8 cellular contexts compared by ENCODE assay signal in genomic region chr2:110858135-110858737, GRCh38.
DNase-seq lines count a peak whose midpoint lies in the region; ATAC-seq and TF ChIP-seq lines count a peak whose summit lies in the region.

No MANE protein-coding gene starts in this region.

- TF ChIP-seq POLR2A in erythroblast (IDR thresholded peaks at IDR 0.05; ENCODE audit: low read length) (no peak), adrenal gland (IDR thresholded peaks at IDR 0.05) (no peak)

- no peaks in the 10 kb centered on the region for H3K9me3 ChIP-seq in adrenal gland (replicated peaks in 1 of 3)

- no peaks in the 10 kb centered on the region for H3K4me1 ChIP-seq in adrenal gland (replicated peaks in 1 of 2)

- 53 to 64% (median 55%) methylated on average over 13 of the region's 13 CpGs for WGBS in adrenal gland, 4 donors

- DNase-seq in activated CD4-positive, alpha-beta T cell treated with anti-CD3 and anti-CD28 coated beads for 48 hours, result peak; percentile 76
- DNase-seq in hippocampal formation (lab: John Stamatoyannopoulos, UW) (peak; percentile 16 to 50), NCI-H187 treated with DMSO at 0.1 percent for 48 hours (lab: John Stamatoyannopoulos, UW) (no peak), erythroblast (lab: John Stamatoyannopoulos, UW) (no peak), adrenal gland (no peak)

- ATAC-seq in GM19351 (IDR thresholded peaks at IDR 0.05; ENCODE audit: unreplicated experiment) (peak; percentile 95), HG03175 (IDR thresholded peaks at IDR 0.05; ENCODE audit: unreplicated experiment) (peak; percentile 87)

- no peaks in the 10 kb centered on the region for H3K36me3 ChIP-seq in adrenal gland (replicated peaks in 1 of 2)

- H3K4me3 ChIP-seq in adrenal gland, result no peak overlapping the region

- TF ChIP-seq CTCF in adrenal gland (IDR thresholded peaks at IDR 0.05), result no peak

- H3K27ac ChIP-seq in temporal lobe (ENCODE audit: low read depth, low read length) (peak overlapping the region; percentile 76), adrenal gland (no peak overlapping the region)

- intact Hi-C loops in adrenal gland (cut with DNase I), result no loop called here

- no peaks in the 10 kb centered on the region for H3K27me3 ChIP-seq in adrenal gland

Comparison
In these comparisons a context has a peak if more than half of its experiments do, and no peak if none do; other contexts are left out.
1. DNase-seq: peak in activated CD4-positive, alpha-beta T cell treated with anti-CD3 and anti-CD28 coated beads for 48 hours (single experiment) and hippocampal formation (2 of 2); none in NCI-H187 treated with DMSO at 0.1 percent for 48 hours (single experiment), erythroblast (0 of 2) and adrenal gland (0 of 7).